11 cellular contexts compared by ENCODE assay signal in genomic region chr3:142866841-142867631, GRCh38. TPM values are rescaled to one million over a fixed set of nuclear protein-coding genes. Genes with fewer than 3 reads are reported as not detected.
DNase-seq lines count a peak whose midpoint lies in the region; ATAC-seq and TF ChIP-seq lines count a peak whose summit lies in the region.
"Had no signal": no experiment of that assay in that cellular context is flagged by ENCODE, and none has a peak within 500 bp of the region (broad histone marks: within the 10 kb centered on the region; RNA-seq: fewer than 3 reads in every experiment).

No MANE protein-coding gene starts in this region.

- H3K27me3 ChIP-seq in H7 (ENCODE audit: control insufficient read depth, insufficient read depth, low read length) = no peaks in the 10 kb centered on the region
- H3K27me3 ChIP-seq in body of pancreas = no peaks in the 10 kb centered on the region
- H3K27me3 ChIP-seq in upper lobe of left lung = no peaks in the 10 kb centered on the region

- H3K9me3 ChIP-seq in body of pancreas = no peaks in the 10 kb centered on the region
- no peaks in the 10 kb centered on the region for H3K9me3 ChIP-seq in upper lobe of left lung

- H3K36me3 ChIP-seq in H7 (replicated peaks; ENCODE audit: control insufficient read depth, insufficient read depth, low read length) (no peaks in the 10 kb centered on the region), body of pancreas (replicated peaks in 1 of 2; ENCODE audit: insufficient read depth in 1 of 2, low read depth in 2 of 2) (no peaks in the 10 kb centered on the region), upper lobe of left lung (no peaks in the 10 kb centered on the region)

- no peak overlapping the region for H3K4me3 ChIP-seq in H7 (ENCODE audit: insufficient read depth, low read depth, low read length)
- no peak overlapping the region for H3K4me3 ChIP-seq in body of pancreas
- no peak overlapping the region for H3K4me3 ChIP-seq in upper lobe of left lung

- no peak for TF ChIP-seq EP300 in upper lobe of left lung (IDR thresholded peaks at IDR 0.05)

- 46 to 51% methylated on average over 9 of the region's 9 CpGs for WGBS in body of pancreas, 2 donors
- 64 to 67% methylated on average over 9 of the region's 9 CpGs for WGBS in upper lobe of left lung, 2 donors

- no peak overlapping the region for H3K27ac ChIP-seq in body of pancreas
- no peak overlapping the region for H3K27ac ChIP-seq in upper lobe of left lung

- intact Hi-C loops in body of pancreas (cut with DNase I) = no loop called here

- peak; percentile 75 for DNase-seq in H7
- DNase-seq in NCI-H2081 (lab: John Stamatoyannopoulos, UW) = peak; percentile 80 to 82
- DNase-seq in body of pancreas = peak; percentile 35 to 66 (median 52)
- peak; percentile 66 for DNase-seq in mucosa of gallbladder (ENCODE audit: low spot score)
- DNase-seq in activated CD4-positive, alpha-beta T cell treated with anti-CD3 and anti-CD28 coated beads, Interleukin-2, amount 50 U/mL, for 4 hours = no peak
- DNase-seq in activated CD4-positive, alpha-beta T cell treated with anti-CD3 and anti-CD28 coated beads, Interleukin-2, amount 50 U/mL, for 1 hour = no peak
- DNase-seq in anterior cingulate cortex (lab: John Stamatoyannopoulos, UW) = no peak
- DNase-seq in upper lobe of left lung = no peak
- DNase-seq: activated CD4-positive, alpha-beta memory T cell treated with anti-CD3 and anti-CD28 coated beads, Interleukin-2, amount 10 ng/mL, durations not matched to agents 7 days and 5 days; GF-D8 had no signal

- TF ChIP-seq POLR2A in body of pancreas (IDR thresholded peaks at IDR 0.05) (no peak), upper lobe of left lung (IDR thresholded peaks at IDR 0.05) (no peak)

- ATAC-seq in body of pancreas (peak; percentile 66), upper lobe of left lung (ENCODE audit: low FRiP score in 2 of 2) (no peak)
- ATAC-seq: sciatic nerve had no signal

- TF ChIP-seq CTCF in body of pancreas (IDR thresholded peaks at IDR 0.05) (peak in 1 of 7 experiments; percentile 14), upper lobe of left lung (IDR thresholded peaks at IDR 0.05) (no peak)

- H3K4me1 ChIP-seq in body of pancreas (no peaks in the 10 kb centered on the region), upper lobe of left lung (no peaks in the 10 kb centered on the region)

RNA-seq across cellular contexts. Expression of gene PCOLCE2, which starts 21.8 kb away (rescaled TPM):
- total RNA-seq in H7 (2014; rRNA removed; shearing (Covaris generic)) = 9.4 and 18.3 TPM in 2 replicates
- 10 to 100 TPM in 1 of 2 donors, 1 to 10 TPM in 1; 1.6 to 41.5 TPM for total RNA-seq in body of pancreas
- total RNA-seq in mucosa of gallbladder = 2.8 TPM
- total RNA-seq in upper lobe of left lung = 10 to 100 TPM in 5 of 6 donors, 1 to 10 TPM in 1; 9.4 to 46.3 (median 17.9) TPM

Comparison
In these comparisons a context has a peak if more than half of its experiments do, and no peak if none do; other contexts are left out.
1. DNase-seq: peak in H7 (single experiment), NCI-H2081 (2 of 2), body of pancreas (4 of 4) and mucosa of gallbladder (single experiment); none in activated CD4-positive, alpha-beta T cell treated with anti-CD3 and anti-CD28 coated beads, Interleukin-2, amount 50 U/mL, for 4 hours (0 of 2), activated CD4-positive, alpha-beta T cell treated with anti-CD3 and anti-CD28 coated beads, Interleukin-2, amount 50 U/mL, for 1 hour (single experiment), anterior cingulate cortex (0 of 58) and upper lobe of left lung (0 of 2).